1 cellular context compared by ENCODE assay signal in genomic region chr17:77098884-77099545, GRCh38.
TF ChIP-seq lines count a peak whose summit lies in the region.

No MANE protein-coding gene starts in this region.

TF ChIP-seq in HepG2, 621 proteins besides CTCF, POLR2A, EP300 and RAD21 (continued from another document and continues in another):
- peak; percentile 67; the same call in 1 of the 2 replicates for TF ChIP-seq SOX5 (CRISPR knock-in tag; IDR thresholded peaks at IDR 0.05; ENCODE audit: borderline replicate concordance)
- no peak for TF ChIP-seq ZNF367 (CRISPR knock-in tag; IDR thresholded peaks at IDR 0.05; ENCODE audit: borderline replicate concordance)
- no peak for TF ChIP-seq MTF1 (CRISPR knock-in tag; IDR thresholded peaks at IDR 0.05)
- 0 out of 2 replicates have a peak, but pooled peaks have one; percentile 28 for TF ChIP-seq ZNF414 (CRISPR knock-in tag; IDR thresholded peaks at IDR 0.05)
- TF ChIP-seq TSC22D2 (CRISPR knock-in tag; IDR thresholded peaks at IDR 0.05; ENCODE audit: borderline replicate concordance), result no peak
- no peak for TF ChIP-seq ZNF597 (CRISPR knock-in tag; IDR thresholded peaks at IDR 0.05)
- no peak for TF ChIP-seq ZNF646 (CRISPR knock-in tag; IDR thresholded peaks at IDR 0.05)
- TF ChIP-seq ZNF644 (CRISPR knock-in tag; IDR thresholded peaks at IDR 0.05; ENCODE audit: low read depth), result 0 out of 2 replicates have a peak, but pooled peaks have one; percentile 59
- no peak for TF ChIP-seq RFXAP (CRISPR knock-in tag; IDR thresholded peaks at IDR 0.05; ENCODE audit: borderline replicate concordance)
- TF ChIP-seq MAFK (conservative IDR thresholded peaks at IDR 0.05 in 1 of 2, IDR thresholded peaks at IDR 0.05 in 1 of 2; ENCODE audit: low read length in 2 of 2), result no peak
- no peak for TF ChIP-seq ZNF10 (CRISPR knock-in tag; IDR thresholded peaks at IDR 0.05; ENCODE audit: borderline replicate concordance, low read depth)
- TF ChIP-seq HMG20B (CRISPR knock-in tag; conservative IDR thresholded peaks at IDR 0.05), result no peak
- no peak for TF ChIP-seq WIZ (CRISPR knock-in tag; IDR thresholded peaks at IDR 0.05)
- no peak for TF ChIP-seq CERS6 (CRISPR knock-in tag; IDR thresholded peaks at IDR 0.05)
- TF ChIP-seq NR2F6 (IDR thresholded peaks at IDR 0.05), result 0 out of 2 replicates have a peak, but pooled peaks have one; percentile 45
- peak; percentile 79; the same call in 1 of the 2 replicates for TF ChIP-seq NR2F6 (CRISPR knock-in tag; IDR thresholded peaks at IDR 0.05)
- TF ChIP-seq GATAD1 (CRISPR knock-in tag; IDR thresholded peaks at IDR 0.05), result peak; percentile 46; the same call in 1 of the 2 replicates
- TF ChIP-seq CEBPG (CRISPR knock-in tag; IDR thresholded peaks at IDR 0.05), result peak; percentile 95
- no peak for TF ChIP-seq HIVEP1 (CRISPR knock-in tag; IDR thresholded peaks at IDR 0.05)
- no peak for TF ChIP-seq POGZ (CRISPR knock-in tag; IDR thresholded peaks at IDR 0.05)
- TF ChIP-seq ZNF460 (CRISPR knock-in tag; IDR thresholded peaks at IDR 0.05; ENCODE audit: borderline replicate concordance), result no peak
- no peak for TF ChIP-seq DPF2 (CRISPR knock-in tag; IDR thresholded peaks at IDR 0.05; ENCODE audit: borderline replicate concordance, low read depth)
- no peak; the same call in 1 of the 2 replicates for TF ChIP-seq RXRA (CRISPR knock-in tag; IDR thresholded peaks at IDR 0.05)
- TF ChIP-seq ZNF205 (CRISPR knock-in tag; IDR thresholded peaks at IDR 0.05), result peak; percentile 51; the same call in 1 of the 2 replicates
- no peak for TF ChIP-seq ZNF224 (CRISPR knock-in tag; IDR thresholded peaks at IDR 0.05)
- TF ChIP-seq SIX1 (CRISPR knock-in tag; IDR thresholded peaks at IDR 0.05; ENCODE audit: borderline replicate concordance), result no peak
- TF ChIP-seq JARID2 (CRISPR knock-in tag; IDR thresholded peaks at IDR 0.05; ENCODE audit: insufficient replicate concordance), result no peak
- peak; percentile 55; the same call in 1 of the 2 replicates for TF ChIP-seq MIXL1 (CRISPR knock-in tag; IDR thresholded peaks at IDR 0.05)
- TF ChIP-seq ZGPAT (CRISPR knock-in tag; IDR thresholded peaks at IDR 0.05), result peak; percentile 68
- 0 out of 2 replicates have a peak, but pooled peaks have one; percentile 43 for TF ChIP-seq ZNF121 (CRISPR knock-in tag; IDR thresholded peaks at IDR 0.05)
- TF ChIP-seq ZNF430 (CRISPR knock-in tag; IDR thresholded peaks at IDR 0.05), result no peak
- TF ChIP-seq ZNF350 (CRISPR knock-in tag; IDR thresholded peaks at IDR 0.05; ENCODE audit: borderline replicate concordance, low read depth), result no peak
- TF ChIP-seq CSRNP2 (CRISPR knock-in tag; conservative IDR thresholded peaks at IDR 0.05; ENCODE audit: low read depth), result no peak
- no peak for TF ChIP-seq SP1 (IDR thresholded peaks at IDR 0.05)
- TF ChIP-seq SP1 (CRISPR knock-in tag; IDR thresholded peaks at IDR 0.05), result no peak
- TF ChIP-seq NAIF1 (CRISPR knock-in tag; IDR thresholded peaks at IDR 0.05; ENCODE audit: borderline replicate concordance), result no peak
- TF ChIP-seq ARHGAP35 (CRISPR knock-in tag; IDR thresholded peaks at IDR 0.05; ENCODE audit: borderline replicate concordance), result no peak
- TF ChIP-seq ATAD3A (CRISPR knock-in tag; IDR thresholded peaks at IDR 0.05), result no peak
- no peak for TF ChIP-seq NFKB2 (CRISPR knock-in tag; IDR thresholded peaks at IDR 0.05; ENCODE audit: borderline replicate concordance)
- no peak for TF ChIP-seq ZNF343 (CRISPR knock-in tag; IDR thresholded peaks at IDR 0.05)
- no peak for TF ChIP-seq SNRNP70 (IDR thresholded peaks at IDR 0.05; ENCODE audit: low read depth, low read length)
- TF ChIP-seq HNF1B (CRISPR knock-in tag; IDR thresholded peaks at IDR 0.05), result no peak
- TF ChIP-seq SRSF9 (IDR thresholded peaks at IDR 0.05; ENCODE audit: borderline replicate concordance, insufficient read depth, low read depth, low read length, poor library complexity, severe bottlenecking), result no peak
- TF ChIP-seq ATF1 (CRISPR knock-in tag; IDR thresholded peaks at IDR 0.05), result no peak
- peak; percentile 55; the same call in 1 of the 2 replicates for TF ChIP-seq HMG20A (CRISPR knock-in tag; IDR thresholded peaks at IDR 0.05; ENCODE audit: borderline replicate concordance)
- TF ChIP-seq NFIC (IDR thresholded peaks at IDR 0.05; ENCODE audit: low read length), result 0 out of 2 replicates have a peak, but pooled peaks have one; percentile 43
- peak; percentile 57; the same call in 1 of the 2 replicates for TF ChIP-seq ATF3 (CRISPR knock-in tag; IDR thresholded peaks at IDR 0.05)
- TF ChIP-seq KLF11 (CRISPR knock-in tag; IDR thresholded peaks at IDR 0.05), result 0 out of 2 replicates have a peak, but pooled peaks have one; percentile 38
- TF ChIP-seq MATR3 (CRISPR knock-in tag; IDR thresholded peaks at IDR 0.05), result no peak
